In the genomic region with DNA sequence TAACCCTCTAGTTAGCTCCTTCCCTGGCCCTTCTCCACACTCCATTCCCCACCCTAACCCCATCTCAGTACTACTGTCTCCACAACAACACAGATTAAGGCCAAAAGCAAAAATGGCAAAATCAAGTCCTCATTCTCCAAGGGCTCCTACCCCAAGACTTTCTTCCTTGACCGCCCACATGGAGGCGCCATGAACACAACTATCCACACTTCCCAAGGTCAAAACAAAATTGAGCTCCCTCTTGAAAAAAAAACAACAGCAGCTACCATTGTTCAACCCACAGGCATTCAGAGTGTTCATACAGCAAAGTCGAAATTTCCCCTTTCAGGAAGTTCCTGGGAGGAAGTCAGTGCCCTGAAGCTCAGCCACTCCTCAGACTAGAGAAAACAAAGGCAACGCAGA, we compare ENCODE assay signal across 9 cellular contexts. TPM values are rescaled to one million over a fixed set of nuclear protein-coding genes. Genes with fewer than 3 reads are reported as not detected.
DNase-seq lines count a peak whose midpoint lies in the region; ATAC-seq and TF ChIP-seq lines count a peak whose summit lies in the region.
"Had no signal": no experiment of that assay in that cellular context is flagged by ENCODE, and none has a peak within 500 bp of the region (broad histone marks: within the 10 kb centered on the region; RNA-seq: fewer than 3 reads in every experiment).

No MANE protein-coding gene starts in this region.

- no peaks in the 10 kb centered on the region for H3K27me3 ChIP-seq in breast epithelium

- TF ChIP-seq CTCF in breast epithelium (IDR thresholded peaks at IDR 0.05), result peak in 2 of 3 donors; percentile 37 to 45

- ATAC-seq in GM21360 (IDR thresholded peaks at IDR 0.05; ENCODE audit: unreplicated experiment) (no peak), GM18519 (IDR thresholded peaks at IDR 0.05; ENCODE audit: low FRiP score, unreplicated experiment) (no peak)

- no peak for TF ChIP-seq POLR2A in breast epithelium (IDR thresholded peaks at IDR 0.05)

- H3K27ac ChIP-seq in breast epithelium, result peak overlapping the region; percentile 54 to 55
- H3K27ac ChIP-seq: SK-N-MC had no signal

- no peaks in the 10 kb centered on the region for H3K36me3 ChIP-seq in breast epithelium

- peaks cover 0 to 11% of the 10 kb centered on the region in 2 donors for H3K4me1 ChIP-seq in breast epithelium

- no peaks in the 10 kb centered on the region for H3K9me3 ChIP-seq in breast epithelium

- H3K4me3 ChIP-seq in breast epithelium, result no peak overlapping the region
- H3K4me3 ChIP-seq: SK-N-MC had no signal

- DNase-seq in CD1c-positive myeloid dendritic cell (ENCODE audit: extremely low spot score) (peak; percentile 84), HPDE6-E6E7 (ENCODE audit: extremely low spot score) (peak; percentile 58), T-helper 22 cell (ENCODE audit: low read depth) (peak; percentile 7), breast epithelium (ENCODE audit: low spot score in 2 of 2) (peak in 1 of 2 donors; percentile 34), iris pigment epithelial cell (ENCODE audit: low read depth) (peak; percentile 90)
- DNase-seq in stimulated activated CD4-positive, alpha-beta T cell treated with anti-CD3 and anti-CD28 coated beads, Interleukin-1b, Interleukin-23, amount 100 ng/mL, for 4 hours (ENCODE audit: low read depth in 2 of 2), result peak; percentile 3 to 24

- intact Hi-C loops in breast epithelium (cut with DNase I; ENCODE audit: low total_unique reads), result loop anchor here (5.0 kb wide), 1 partner anchor 240 kb away; no protein-coding TSS in a partner anchor

RNA-seq across cellular contexts. Expression of a gene that starts 54.4 kb away (rescaled TPM):
- total RNA-seq in breast epithelium, result 10 to 100 TPM; 39.0 to 49.3 (median 47.2) TPM
